In genomic region chr5:34497031-34497808, GRCh38 we compare ENCODE assay signal across 13 cellular contexts.
DNase-seq lines count a peak whose midpoint lies in the region; ATAC-seq, FAIRE-seq and TF ChIP-seq lines count a peak whose summit lies in the region.
"Had no signal": no experiment of that assay in that cellular context is flagged by ENCODE, and none has a peak within 500 bp of the region (broad histone marks: within the 10 kb centered on the region; RNA-seq: fewer than 3 reads in every experiment).

No MANE protein-coding gene starts in this region.

- H3K4me3 ChIP-seq in ascending aorta (peak overlapping the region in 1 of 2 donors; percentile 27), kidney (ENCODE audit: low read length in 2 of 2) (no peak overlapping the region), stomach smooth muscle (ENCODE audit: low read length in 2 of 2) (peak overlapping the region in 1 of 2 donors; percentile 15)
- H3K4me3 ChIP-seq: MG63 had no signal

- FAIRE-seq in kidney (lab: Jason Lieb, UNC) = no peak

- no peak overlapping the region for H3K4me3 Mint-ChIP-seq in HFFc6
- H3K4me3 Mint-ChIP-seq: dendritic cell treated with granulocyte-macrophage colony-stimulating factor and Interleukin-4, amounts not matched to agents 40 ng/mL and 50 ng/mL, for 4 days; memory B cell; T-helper 1 cell treated with Interleukin-12 subunit alpha and Interleukin-12 subunit beta and Interleukin-4 antibody, amounts not matched to agents 30 μg/mL and 1 μg/mL, for 36 hours had no signal

- H3K27me3 ChIP-seq in ascending aorta (no peaks in the 10 kb centered on the region), stomach smooth muscle (ENCODE audit: control insufficient read depth in 1 of 2, insufficient read depth in 2 of 2, low read length in 2 of 2) (no peaks in the 10 kb centered on the region)
- H3K27me3 ChIP-seq: MG63 had no signal

- H3K36me3 ChIP-seq in ascending aorta (no peaks in the 10 kb centered on the region), kidney (ENCODE audit: control insufficient read depth in 1 of 2, insufficient read depth in 2 of 2, low read length in 2 of 2) (no peaks in the 10 kb centered on the region), stomach smooth muscle (ENCODE audit: control insufficient read depth in 2 of 2, insufficient read depth in 2 of 2, low read length in 2 of 2) (no peaks in the 10 kb centered on the region)
- H3K36me3 ChIP-seq: MG63 had no signal

- ATAC-seq in GM18511 (IDR thresholded peaks at IDR 0.05; ENCODE audit: unreplicated experiment) = no peak

- H3K36me3 Mint-ChIP-seq in HFFc6 (ENCODE audit: low read depth) = peaks cover 18% of the 10 kb centered on the region
- H3K36me3 Mint-ChIP-seq: memory B cell had no signal

- peaks cover 2% of the 10 kb centered on the region; the same call in 1 of the 2 replicates for H3K27me3 Mint-ChIP-seq in HFFc6 (ENCODE audit: insufficient read depth)
- H3K27me3 Mint-ChIP-seq: dendritic cell treated with granulocyte-macrophage colony-stimulating factor and Interleukin-4, amounts not matched to agents 40 ng/mL and 50 ng/mL, for 4 days had no signal

- peaks cover 69% of the 10 kb centered on the region for H3K4me1 Mint-ChIP-seq in HFFc6 (ENCODE audit: low read depth)

- peaks cover 16% of the 10 kb centered on the region for H3K9me3 Mint-ChIP-seq in HFFc6
- H3K9me3 Mint-ChIP-seq: dendritic cell treated with granulocyte-macrophage colony-stimulating factor and Interleukin-4, amounts not matched to agents 40 ng/mL and 50 ng/mL, for 4 days; memory B cell; T-helper 1 cell treated with Interleukin-12 subunit alpha and Interleukin-12 subunit beta and Interleukin-4 antibody, amounts not matched to agents 30 μg/mL and 1 μg/mL, for 36 hours had no signal

- H3K4me1 ChIP-seq in ascending aorta = peaks cover 23 to 45% of the 10 kb centered on the region in 2 donors
- peaks cover 0 to under 1% of the 10 kb centered on the region in 2 donors for H3K4me1 ChIP-seq in kidney (ENCODE audit: control insufficient read depth in 1 of 2, insufficient read depth in 1 of 2, low read depth in 1 of 2, low read length in 2 of 2)
- H3K4me1 ChIP-seq in stomach smooth muscle (ENCODE audit: control insufficient read depth, insufficient read depth, low read length) = peaks cover 43% of the 10 kb centered on the region

- no peak for DNase-seq in HFFc6
- DNase-seq in ascending aorta (ENCODE audit: low spot score in 2 of 2) = peak in 1 of 2 donors; percentile 86
- peak; percentile 93 for DNase-seq in kidney
- DNase-seq in SIG-M5 treated with dmso at 0.1 percent for 504 hours (lab: John Stamatoyannopoulos, UW; ENCODE audit: unreplicated experiment) = no peak
- no peak for DNase-seq in islet precursor cell
- no peak for DNase-seq in A172 (ENCODE audit: low spot score)
- DNase-seq: activated naive CD4-positive, alpha-beta T cell treated with anti-CD3 and anti-CD28 coated beads, Interleukin-2, amount 50 U/mL, for 16 hours; MG63 had no signal

- H3K9ac ChIP-seq in kidney (ENCODE audit: low read length in 2 of 2) (no peak overlapping the region), stomach smooth muscle (ENCODE audit: low read length in 2 of 2) (no peak overlapping the region)

- H3K27ac ChIP-seq in ascending aorta = peak overlapping the region; percentile 82 to 86
- H3K27ac ChIP-seq in kidney (ENCODE audit: low read depth in 2 of 2, low read length in 2 of 2) = no peak overlapping the region
- peak overlapping the region; percentile 24 for H3K27ac ChIP-seq in stomach smooth muscle (ENCODE audit: low read length)

- TF ChIP-seq CTCF in HFFc6 (IDR thresholded peaks at IDR 0.05) (no peak), ascending aorta (IDR thresholded peaks at IDR 0.05) (no peak), kidney (IDR thresholded peaks at IDR 0.05; ENCODE audit: borderline replicate concordance, extremely low read depth, insufficient read depth) (no peak)

- H3K9me3 ChIP-seq in ascending aorta (no peaks in the 10 kb centered on the region), kidney (ENCODE audit: control insufficient read depth in 1 of 2, low read length in 2 of 2) (no peaks in the 10 kb centered on the region), stomach smooth muscle (ENCODE audit: control insufficient read depth in 2 of 2, low read length in 2 of 2) (peaks cover 0 to 4% of the 10 kb centered on the region in 2 donors)

- H3K27ac Mint-ChIP-seq in HFFc6 = peak overlapping the region; percentile 26; the same call in 1 of the 2 replicates
- H3K27ac Mint-ChIP-seq: dendritic cell treated with granulocyte-macrophage colony-stimulating factor and Interleukin-4, amounts not matched to agents 40 ng/mL and 50 ng/mL, for 4 days; memory B cell; T-helper 1 cell treated with Interleukin-12 subunit alpha and Interleukin-12 subunit beta and Interleukin-4 antibody, amounts not matched to agents 30 μg/mL and 1 μg/mL, for 36 hours had no signal

- intact Hi-C loops in ascending aorta (cut with DNase I) = no loop called here
- intact Hi-C loops in kidney (cut with DNase I) = no loop called here

Comparison
In these comparisons a context has a peak if more than half of its experiments do, and no peak if none do; other contexts are left out.
1. H3K27ac ChIP-seq: peak in ascending aorta (2 of 2) and stomach smooth muscle (single experiment); none in kidney (0 of 2).